In genomic region chr17:66309793-66310192, GRCh38 we compare ENCODE assay signal across 15 cellular contexts. TPM values are rescaled to one million over a fixed set of nuclear protein-coding genes. Genes with fewer than 3 reads are reported as not detected.
A peak's percentile ranks its signal among the peaks of the same experiment; 100 is the strongest.
DNase-seq lines count a peak whose midpoint lies in the region; ATAC-seq and TF ChIP-seq lines count a peak whose summit lies in the region.
"Had no signal": no experiment of that assay in that cellular context is flagged by ENCODE, and none has a peak within 500 bp of the region (broad histone marks: within the 10 kb centered on the region; RNA-seq: fewer than 3 reads in every experiment).

No MANE protein-coding gene starts in this region.

- H3K4me1 Mint-ChIP-seq in GM23338 (peaks cover 35% of the 10 kb centered on the region), T-cell (peaks cover 92 to 96% (median 95%) of the 10 kb centered on the region in 3 donors), chondrocyte (ENCODE audit: low read depth) (peaks cover 75% of the 10 kb centered on the region)

- H3K4me3 ChIP-seq in GM23338 (no peak overlapping the region), psoas muscle (peak overlapping the region; percentile 43)
- H3K4me3 ChIP-seq: BLaER1, cardiac muscle cell had no signal

- peaks cover 8% of the 10 kb centered on the region; the same call in 2 of the 3 replicates for H3K36me3 Mint-ChIP-seq in GM23338 (ENCODE audit: low read depth)
- H3K36me3 Mint-ChIP-seq in T-cell, result peaks cover 47% of the 10 kb centered on the region
- peaks cover 6% of the 10 kb centered on the region for H3K36me3 Mint-ChIP-seq in chondrocyte (ENCODE audit: low read depth)

- H3K9me3 Mint-ChIP-seq in GM23338, result no peaks in the 10 kb centered on the region
- no peaks in the 10 kb centered on the region for H3K9me3 Mint-ChIP-seq in T-cell
- H3K9me3 Mint-ChIP-seq in chondrocyte (ENCODE audit: low read depth), result no peaks in the 10 kb centered on the region
- H3K9me3 Mint-ChIP-seq: immature natural killer cell had no signal

- no peak overlapping the region for H3K27ac Mint-ChIP-seq in GM23338
- peak overlapping the region; percentile 85 to 96 for H3K27ac Mint-ChIP-seq in T-cell
- H3K27ac Mint-ChIP-seq in chondrocyte (ENCODE audit: unreplicated experiment), result peak overlapping the region; percentile 37
- H3K27ac Mint-ChIP-seq: immature natural killer cell, progenitor cell of endocrine pancreas had no signal

- POLR2A ChIA-PET in T-cell (lab: Charles Lee), result no interaction called here

- 40 to 46% (median 45%) methylated on average over 4 of the region's 4 CpGs for WGBS in psoas muscle, 3 donors

- no peak overlapping the region for H3K27ac ChIP-seq in GM23338 (ENCODE audit: low read depth)
- H3K27ac ChIP-seq in psoas muscle, result peak overlapping the region; percentile 68
- H3K27ac ChIP-seq: BLaER1, cardiac muscle cell, WERI-Rb-1 had no signal

- H3K4me1 ChIP-seq in GM23338 (ENCODE audit: insufficient read depth) (peaks cover 6% of the 10 kb centered on the region; the same call in 1 of the 2 replicates), psoas muscle (peaks cover 28% of the 10 kb centered on the region)

- H3K9me3 ChIP-seq in psoas muscle, result no peaks in the 10 kb centered on the region
- H3K9me3 ChIP-seq: BLaER1 had no signal

- no peaks in the 10 kb centered on the region for H3K9me2 ChIP-seq in GM23338 (ENCODE audit: insufficient read depth)

- H3K4me3 Mint-ChIP-seq in GM23338, result no peak overlapping the region
- peak overlapping the region in 1 of 3 donors; percentile 38 for H3K4me3 Mint-ChIP-seq in T-cell
- H3K4me3 Mint-ChIP-seq in chondrocyte (ENCODE audit: unreplicated experiment), result no peak overlapping the region
- H3K4me3 Mint-ChIP-seq: immature natural killer cell had no signal

- no peaks in the 10 kb centered on the region for H4K20me1 ChIP-seq in GM23338 (replicated peaks; ENCODE audit: insufficient read depth)
- H4K20me1 ChIP-seq: BLaER1 had no signal

- H3F3A ChIP-seq in GM23338 (replicated peaks; ENCODE audit: low read depth), result no peaks in the 10 kb centered on the region

- H3K27me3 ChIP-seq in GM23338 (ENCODE audit: insufficient read depth) (no peaks in the 10 kb centered on the region), psoas muscle (ENCODE audit: insufficient read depth in 3 of 3, low read length in 2 of 3) (no peaks in the 10 kb centered on the region)
- H3K27me3 ChIP-seq: BLaER1, cardiac muscle cell had no signal

- H3K36me3 ChIP-seq in GM23338 (ENCODE audit: insufficient read depth) (no peaks in the 10 kb centered on the region), psoas muscle (ENCODE audit: insufficient read depth in 1 of 2, low read depth in 1 of 2) (no peaks in the 10 kb centered on the region)
- H3K36me3 ChIP-seq: cardiac muscle cell, WERI-Rb-1 had no signal

- TF ChIP-seq CTCF in GM23338 (conservative IDR thresholded peaks at IDR 0.05; ENCODE audit: low read depth in 2 of 2) (no peak), chondrocyte (IDR thresholded peaks at IDR 0.05) (no peak), psoas muscle (IDR thresholded peaks at IDR 0.05) (no peak)

- no peak overlapping the region for H2AFZ ChIP-seq in GM23338

- H3K4me2 ChIP-seq in GM23338, result no peak overlapping the region
- H3K4me2 ChIP-seq: BLaER1 had no signal

- H3K79me2 ChIP-seq in GM23338 (replicated peaks; ENCODE audit: insufficient read depth), result no peaks in the 10 kb centered on the region

- CTCF ChIA-PET in T-cell (lab: Charles Lee), result interaction anchor here in 1 of 2 donors (0.7 kb wide), 1 partner anchor 55 kb away, joined by 4 read pairs; no protein-coding TSS in a partner anchor

- H3K27me3 Mint-ChIP-seq in GM23338 (ENCODE audit: insufficient read depth, low read depth, poor library complexity) (no peaks in the 10 kb centered on the region), T-cell (no peaks in the 10 kb centered on the region), chondrocyte (ENCODE audit: low read depth) (no peaks in the 10 kb centered on the region)

- peak; percentile 60 for ATAC-seq in GM23338
- ATAC-seq in T-cell (replicated peaks in 1 of 4), result no peak
- peak in 3 of 4 donors; percentile 32 to 58 (median 48) for ATAC-seq in psoas muscle
- ATAC-seq in GM19452 (IDR thresholded peaks at IDR 0.05; ENCODE audit: unreplicated experiment), result no peak

- intact Hi-C loops in psoas muscle (cut with DNase I), result no loop called here

- DNase-seq in GM23338 (ENCODE audit: low spot score) (no peak), T-cell (no peak), chondrocyte (ENCODE audit: low spot score) (no peak), psoas muscle (no peak), NCI-H345 (lab: John Stamatoyannopoulos, UW) (no peak)
- no peak for DNase-seq in stimulated activated CD4-positive, alpha-beta T cell treated with anti-CD3 and anti-CD28 coated beads, Interleukin-1b, Interleukin-23, amount 100 ng/mL, for 48 hours
- DNase-seq: DND-41, immature natural killer cell, NCI-H1092 treated with DMSO at 0.1 percent for 48 hours, OCI-M1, WERI-Rb-1 had no signal

TF ChIP-seq in GM23338, 12 proteins besides CTCF, POLR2A, EP300 and RAD21 (continues in another document):
- no peak for TF ChIP-seq STAT1 (IDR thresholded peaks at IDR 0.05; ENCODE audit: unreplicated experiment)
- no peak for TF ChIP-seq ZNF331 (CRISPR knock-in tag; IDR thresholded peaks at IDR 0.05; ENCODE audit: low read depth)
- TF ChIP-seq REST (IDR thresholded peaks at IDR 0.05; ENCODE audit: unreplicated experiment), result no peak
- no peak for TF ChIP-seq JUNB (IDR thresholded peaks at IDR 0.05; ENCODE audit: unreplicated experiment)
- TF ChIP-seq POLR2AphosphoS5 (IDR thresholded peaks at IDR 0.05; ENCODE audit: low read depth), result no peak
- TF ChIP-seq EZH2 (IDR thresholded peaks at IDR 0.05; ENCODE audit: low read depth, unreplicated experiment), result no peak
- no peak for TF ChIP-seq ZNF114 (CRISPR knock-in tag; IDR thresholded peaks at IDR 0.05)

RNA-seq across cellular contexts. Expression of gene PRKCA, which starts 7.4 kb away (rescaled TPM):
- 24.5 and 35.4 TPM in 2 replicates for total RNA-seq in GM23338 (2014; rRNA removed; shearing (Covaris generic))
- polyA plus RNA-seq in GM23338 (2016; fragmentation: Nextera tagmentation; extraction: Ambion mirVana), result 6.4 and 10.9 TPM in 2 replicates
- total RNA-seq in T-cell, result 100 to 1,000 TPM in 2 of 5 donors, 10 to 100 TPM in 3; 75.9 to 128 (median 82.0) TPM
- total RNA-seq in chondrocyte, result 51.5 to 83.1 TPM (median 54.1 TPM) in 3 replicates
- 10 to 100 TPM in 1 of 4 donors, 1 to 10 TPM in 3; 4.1 to 15.5 (median 8.8) TPM for total RNA-seq in psoas muscle
- 10 to 100 TPM in 1 of 3 donors, 1 to 10 TPM in 1, under 1 TPM in 1; 0.35 to 14.5 (median 3.2) TPM for polyA plus RNA-seq in psoas muscle

Comparison
In these comparisons a context has a peak if more than half of its experiments do, and no peak if none do; other contexts are left out.
1. ATAC-seq: peak in GM23338 (single experiment) and psoas muscle (3 of 4); none in T-cell (0 of 4) and GM19452 (single experiment).